8 cellular contexts compared by ENCODE assay signal in the genomic region with DNA sequence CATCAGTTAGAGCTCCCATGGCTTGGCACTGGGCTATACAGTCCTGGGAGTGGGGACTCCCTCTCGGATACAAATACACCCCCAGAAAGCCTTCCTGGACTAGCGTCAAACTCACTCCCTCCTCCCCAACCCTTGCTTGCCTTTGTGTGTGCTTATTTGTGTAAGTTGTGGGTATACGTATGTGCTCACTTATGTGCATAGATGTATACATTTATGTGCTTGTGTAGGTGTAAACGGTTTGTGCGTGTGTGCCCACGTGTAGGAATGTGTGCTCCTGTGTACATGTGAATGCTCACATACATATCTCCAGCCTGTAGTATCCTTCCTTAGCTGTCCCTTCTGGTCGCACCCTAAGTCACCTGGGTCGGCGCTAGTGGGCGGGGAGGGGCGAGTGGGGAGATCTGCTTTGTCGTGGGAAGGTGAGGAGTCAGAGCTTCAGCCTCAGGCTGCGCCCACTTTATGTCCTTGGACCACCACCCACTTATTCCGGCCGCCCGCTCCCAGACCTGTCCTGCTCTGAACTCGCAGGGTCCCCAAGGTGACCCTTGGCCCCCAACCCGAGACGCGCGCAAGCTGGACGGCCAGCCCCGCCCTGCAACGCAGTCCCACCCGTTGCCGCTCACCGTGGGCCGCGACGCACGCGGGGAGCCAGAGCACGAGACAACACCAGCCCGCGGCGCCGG. TPM values are rescaled to one million over a fixed set of nuclear protein-coding genes. Genes with fewer than 3 reads are reported as not detected.
A peak's percentile ranks its signal among the peaks of the same experiment; 100 is the strongest.
DNase-seq lines count a peak whose midpoint lies in the region; ATAC-seq, FAIRE-seq and TF ChIP-seq lines count a peak whose summit lies in the region.

No MANE protein-coding gene starts in this region.

- peak; percentile 13 for ATAC-seq in HG03196 (IDR thresholded peaks at IDR 0.05; ENCODE audit: unreplicated experiment)
- peak in 1 of 4 donors; percentile 1 for ATAC-seq in pancreas

- peaks cover 37% of the 10 kb centered on the region for H3K79me2 ChIP-seq in fibroblast of lung (ENCODE audit: control insufficient read depth, insufficient read depth, low read length)

- H3K9ac ChIP-seq in fibroblast of lung (ENCODE audit: insufficient read depth, low read length) = peak overlapping the region; percentile 74

- no peaks in the 10 kb centered on the region for H4K20me1 ChIP-seq in fibroblast of lung (ENCODE audit: control insufficient read depth, extremely low read depth, insufficient read depth, low read length)

- H3K27ac ChIP-seq in fibroblast of lung (ENCODE audit: insufficient read depth, low read length) = peak overlapping the region; percentile 66
- H3K27ac ChIP-seq in pancreas = peak overlapping the region in 2 of 4 donors; percentile 51 to 95

- peak overlapping the region; percentile 80 for H3K4me2 ChIP-seq in fibroblast of lung (ENCODE audit: extremely low read depth, insufficient read depth, low read length)

- WGBS in pancreas, 2 donors = 1% methylated on average over 32 to 37 of the region's 37 CpGs

- no peaks in the 10 kb centered on the region for H3K9me3 ChIP-seq in fibroblast of lung (ENCODE audit: control insufficient read depth, insufficient read depth, low read depth, low read length)
- H3K9me3 ChIP-seq in pancreas = no peaks in the 10 kb centered on the region

- no peaks in the 10 kb centered on the region for H3K27me3 ChIP-seq in fibroblast of lung (ENCODE audit: control insufficient read depth, insufficient read depth, low read length)
- H3K27me3 ChIP-seq in pancreas = no peaks in the 10 kb centered on the region

- intact Hi-C loops in pancreas (cut with DNase I) = no loop called here
- intact Hi-C loops in posterior vena cava (cut with DNase I) = no loop called here

- H3K4me1 ChIP-seq in fibroblast of lung (ENCODE audit: control insufficient read depth, extremely low read depth, insufficient read depth, low read length) (peaks cover 8% of the 10 kb centered on the region), pancreas (peaks cover 0 to 12% (median 8%) of the 10 kb centered on the region in 3 donors)

- TF ChIP-seq CTCF in WI38 (IDR thresholded peaks at IDR 0.05; ENCODE audit: low read depth, low read length) (no peak), fibroblast of lung (conservative IDR thresholded peaks at IDR 0.05 in 1 of 2, IDR thresholded peaks at IDR 0.05 in 1 of 2; ENCODE audit: low read depth in 1 of 2, low read length in 2 of 2) (no peak), pancreas (IDR thresholded peaks at IDR 0.05) (no peak)

- H3K36me3 ChIP-seq in fibroblast of lung (ENCODE audit: control insufficient read depth, insufficient read depth, low read length) (peaks cover 5% of the 10 kb centered on the region), pancreas (peaks cover 0 to under 1% (median 0%) of the 10 kb centered on the region in 3 donors)

- H3K4me3 ChIP-seq in WI38 (ENCODE audit: low read depth, low read length) (peak overlapping the region; percentile 93), fibroblast of lung (replicated peaks in 1 of 4; ENCODE audit: control extremely low read depth in 1 of 4, insufficient read depth in 1 of 4, low read depth in 3 of 4, low read length in 4 of 4) (peak overlapping the region; percentile 61 to 94 (median 68)), pancreas (peak overlapping the region; percentile 86 to 95 (median 94))

- no peak for FAIRE-seq in pancreas (lab: Jason Lieb, UNC)

- peak overlapping the region; percentile 85 for H2AFZ ChIP-seq in fibroblast of lung (ENCODE audit: low read length)

- DNase-seq in activated gamma-delta T cell treated with Interleukin-2 at 50 U/mL for 16 hours = peak; percentile 26
- DNase-seq in activated gamma-delta T cell (lab: John Stamatoyannopoulos, UW) = no peak
- DNase-seq in fibroblast of lung (ENCODE audit: low read depth in 2 of 2) = no peak
- DNase-seq in pancreas = peak in 3 of 6 donors; percentile 32 to 56 (median 40)
- no peak for DNase-seq in posterior vena cava (ENCODE audit: low spot score)
- DNase-seq in NCI-H2196 treated with DMSO at 0.1 percent for 48 hours (lab: John Stamatoyannopoulos, UW; ENCODE audit: unreplicated experiment) = no peak

RNA-seq across cellular contexts. Expression of a gene that starts 0.4 kb away (rescaled TPM):
- total RNA-seq in fibroblast of lung (6.7 and 11.7 TPM in 2 replicates), pancreas (10 to 100 TPM; 10.5 to 16.7 (median 13.2) TPM), posterior vena cava (10 to 100 TPM; 16.8 to 23.5 TPM)
- polyA plus RNA-seq in fibroblast of lung (12.3 and 17.6 TPM in 2 replicates), pancreas (10 to 100 TPM; 19.1 to 20.9 TPM)
- polyA plus RNA-seq in fibroblast of lung (2012) = 17.7 and 27.6 TPM in 2 replicates
- 25.4 and 40.9 TPM in 2 replicates for polyA minus RNA-seq in fibroblast of lung (ENCODE audit: low replicate concordance)

RNA-seq across cellular contexts. Expression of a gene that starts 1.5 kb away (rescaled TPM):
- total RNA-seq in fibroblast of lung = 262 and 299 TPM in 2 replicates
- polyA plus RNA-seq in fibroblast of lung = 233 and 319 TPM in 2 replicates
- 212 and 310 TPM in 2 replicates for polyA plus RNA-seq in fibroblast of lung (2012)
- polyA minus RNA-seq in fibroblast of lung (ENCODE audit: low replicate concordance) = 233 and 525 TPM in 2 replicates
- total RNA-seq in pancreas = 100 to 1,000 TPM in 4 of 6 donors, 10 to 100 TPM in 2; 91.8 to 141 (median 118) TPM
- polyA plus RNA-seq in pancreas = 10 to 100 TPM; 72.7 to 92.2 TPM
- total RNA-seq in posterior vena cava = 100 to 1,000 TPM; 190 to 234 TPM

RNA-seq across cellular contexts. Expression of a gene that starts 18.6 kb away (rescaled TPM):
- total RNA-seq in fibroblast of lung = 18.0 and 19.0 TPM in 2 replicates
- 16.9 and 18.5 TPM in 2 replicates for polyA plus RNA-seq in fibroblast of lung
- polyA plus RNA-seq in fibroblast of lung (2012) = 20.5 and 23.5 TPM in 2 replicates
- 75.8 and 84.9 TPM in 2 replicates for polyA minus RNA-seq in fibroblast of lung (ENCODE audit: low replicate concordance)
- total RNA-seq in pancreas = 10 to 100 TPM in 4 of 6 donors, 1 to 10 TPM in 2; 8.7 to 13.7 (median 11.5) TPM
- 10 to 100 TPM; 17.0 to 19.6 TPM for polyA plus RNA-seq in pancreas
- total RNA-seq in posterior vena cava = 10 to 100 TPM; 17.1 to 20.8 TPM

RNA-seq across cellular contexts. Expression of a gene that starts 30.2 kb away (rescaled TPM):
- total RNA-seq in fibroblast of lung (not detected in 2 replicates), pancreas (not detected), posterior vena cava (not detected)
- polyA plus RNA-seq in fibroblast of lung (not detected in 2 replicates), pancreas (not detected)
- polyA plus RNA-seq in fibroblast of lung (2012) = not detected in 2 replicates
- not detected in 2 replicates for polyA minus RNA-seq in fibroblast of lung (ENCODE audit: low replicate concordance)

RNA-seq across cellular contexts. Expression of a gene that starts 51.7 kb away (rescaled TPM):
- total RNA-seq in fibroblast of lung = 0.77 and 1.2 TPM in 2 replicates
- 0.38 and 0.51 TPM in 2 replicates for polyA plus RNA-seq in fibroblast of lung
- 0.30 and 0.58 TPM in 2 replicates for polyA plus RNA-seq in fibroblast of lung (2012)
- polyA minus RNA-seq in fibroblast of lung (ENCODE audit: low replicate concordance) = 0.89 and 1.1 TPM in 2 replicates
- total RNA-seq in pancreas = 1 to 10 TPM; 2.2 to 4.0 (median 3.0) TPM
- polyA plus RNA-seq in pancreas = 1 to 10 TPM; 4.9 to 6.9 TPM
- 1 to 10 TPM; 1.4 to 1.8 TPM for total RNA-seq in posterior vena cava
